Comparison of ENCODE assay signal across 1 cellular context in genomic region chr4:113077611-113078010, GRCh38.
TF ChIP-seq lines count a peak whose summit lies in the region.

No MANE protein-coding gene starts in this region.

TF ChIP-seq in H1, 55 proteins besides CTCF, POLR2A, EP300 and RAD21:
- TF ChIP-seq RNF2 (IDR thresholded peaks at IDR 0.05; ENCODE audit: borderline replicate concordance, low read depth, low read length, missing control alignments, poor library complexity, severe bottlenecking) (no peak), ZNF274 (IDR thresholded peaks at IDR 0.05; ENCODE audit: borderline replicate concordance, extremely low read depth, low read length) (no peak), CTBP2 (IDR thresholded peaks at IDR 0.05; ENCODE audit: borderline replicate concordance, insufficient read depth, insufficient read length, low read length) (no peak), NANOG (IDR thresholded peaks at IDR 0.05; ENCODE audit: insufficient read depth, low read depth, low read length, poor library complexity, severe bottlenecking) (no peak), RBBP5 (IDR thresholded peaks at IDR 0.05; ENCODE audit: borderline replicate concordance, low read depth, low read length) (no peak), KDM4A (IDR thresholded peaks at IDR 0.05; ENCODE audit: low read depth, low read length, severe bottlenecking) (no peak), CEBPB (IDR thresholded peaks at IDR 0.05; ENCODE audit: low read depth, low read length) (no peak), SIRT6 (IDR thresholded peaks at IDR 0.05; ENCODE audit: low read length) (no peak), CHD2 (IDR thresholded peaks at IDR 0.05; ENCODE audit: low read length) (no peak), CREB1 (IDR thresholded peaks at IDR 0.05) (no peak), FOSL1 (IDR thresholded peaks at IDR 0.05; ENCODE audit: insufficient read depth, low read depth, low read length) (no peak), SIN3A (conservative IDR thresholded peaks at IDR 0.05 in 1 of 2, IDR thresholded peaks at IDR 0.05 in 1 of 2; ENCODE audit: low read depth in 1 of 2, low read length in 2 of 2) (no peak), JUN (IDR thresholded peaks at IDR 0.05; ENCODE audit: low read depth, low read length) (no peak), SUZ12 (IDR thresholded peaks at IDR 0.05; ENCODE audit: low read length) (no peak)
